Comparison of ENCODE assay signal across 13 cellular contexts in genomic region chr7:158958618-158959017, GRCh38.
DNase-seq lines count a peak whose midpoint lies in the region; ATAC-seq and TF ChIP-seq lines count a peak whose summit lies in the region.
"Had no signal": no experiment of that assay in that cellular context is flagged by ENCODE, and none has a peak within 500 bp of the region (broad histone marks: within the 10 kb centered on the region; RNA-seq: fewer than 3 reads in every experiment).

No MANE protein-coding gene starts in this region.

- no peaks in the 10 kb centered on the region for H3K9me3 ChIP-seq in breast epithelium
- H3K9me3 ChIP-seq: neutrophil had no signal

- H3K9me3 Mint-ChIP-seq in natural killer cell treated with Interleukin-12 subunit alpha and Interleukin-12 subunit beta and Interleukin-15 and Interleukin-18, amount 100 ng/mL, for 72 hours: no peaks in the 10 kb centered on the region

- peak; percentile 47 for DNase-seq in DMS53 (lab: John Stamatoyannopoulos, UW)
- DNase-seq in DMS53 treated with DMSO at 0.1 percent for 48 hours (lab: John Stamatoyannopoulos, UW; ENCODE audit: unreplicated experiment): no peak
- peak; percentile 51 for DNase-seq in NCI-H2227 (lab: John Stamatoyannopoulos, UW; ENCODE audit: unreplicated experiment)
- no peak for DNase-seq in breast epithelium (ENCODE audit: low spot score in 2 of 2)
- no peak for DNase-seq in natural killer cell treated with Interleukin-12 subunit alpha and Interleukin-12 subunit beta and Interleukin-15 and Interleukin-18, amount 100 ng/mL, for 72 hours (ENCODE audit: low spot score)
- DNase-seq in SIG-M5 (lab: John Stamatoyannopoulos, UW): no peak
- DNase-seq in stimulated activated naive CD4-positive, alpha-beta T cell treated with Interleukin-2 at 50 U/mL for 16 hours (lab: John Stamatoyannopoulos, UW): no peak
- DNase-seq: cortex of kidney, foreskin melanocyte, kidney glomerular epithelial cell had no signal

- TF ChIP-seq CTCF in breast epithelium (IDR thresholded peaks at IDR 0.05): no peak

- H3K36me3 Mint-ChIP-seq in natural killer cell treated with Interleukin-12 subunit alpha and Interleukin-12 subunit beta and Interleukin-15 and Interleukin-18, amount 100 ng/mL, for 72 hours: no peaks in the 10 kb centered on the region

- H3K36me3 ChIP-seq in breast epithelium: no peaks in the 10 kb centered on the region
- H3K36me3 ChIP-seq: neutrophil had no signal

- no peaks in the 10 kb centered on the region for H3K27me3 ChIP-seq in breast epithelium

- intact Hi-C loops in breast epithelium (cut with DNase I; ENCODE audit: low total_unique reads): no loop called here

- H3K4me1 Mint-ChIP-seq in natural killer cell treated with Interleukin-12 subunit alpha and Interleukin-12 subunit beta and Interleukin-15 and Interleukin-18, amount 100 ng/mL, for 72 hours (ENCODE audit: low read depth in 2 of 2): peaks cover 7 to 14% of the 10 kb centered on the region in 2 donors

- TF ChIP-seq POLR2A in breast epithelium (IDR thresholded peaks at IDR 0.05): no peak

- H3K27me3 Mint-ChIP-seq in natural killer cell treated with Interleukin-12 subunit alpha and Interleukin-12 subunit beta and Interleukin-15 and Interleukin-18, amount 100 ng/mL, for 72 hours: peaks cover 9 to 15% of the 10 kb centered on the region in 2 donors

- peak overlapping the region; percentile 57 for H3K4me3 Mint-ChIP-seq in natural killer cell treated with Interleukin-12 subunit alpha and Interleukin-12 subunit beta and Interleukin-15 and Interleukin-18, amount 100 ng/mL, for 72 hours

- H3K27ac ChIP-seq in breast epithelium: no peak overlapping the region
- H3K27ac ChIP-seq: 22Rv1, neutrophil had no signal

- peak overlapping the region in 2 of 3 donors; percentile 50 to 63 for H3K4me3 ChIP-seq in breast epithelium

- no peak for ATAC-seq in natural killer cell treated with Interleukin-12 subunit alpha and Interleukin-12 subunit beta and Interleukin-15 and Interleukin-18, amount 100 ng/mL, for 72 hours
- ATAC-seq in HG02678 (IDR thresholded peaks at IDR 0.05; ENCODE audit: unreplicated experiment): no peak

- no peak overlapping the region for H3K27ac Mint-ChIP-seq in natural killer cell treated with Interleukin-12 subunit alpha and Interleukin-12 subunit beta and Interleukin-15 and Interleukin-18, amount 100 ng/mL, for 72 hours

- H3K4me1 ChIP-seq in breast epithelium: no peaks in the 10 kb centered on the region

Comparison
In these comparisons a context has a peak if more than half of its experiments do, and no peak if none do; other contexts are left out.
1. DNase-seq: peak in DMS53 (single experiment) and NCI-H2227 (single experiment); none in DMS53 treated with DMSO at 0.1 percent for 48 hours (single experiment), breast epithelium (0 of 2), natural killer cell treated with Interleukin-12 subunit alpha and Interleukin-12 subunit beta and Interleukin-15 and Interleukin-18, amount 100 ng/mL, for 72 hours (single experiment), SIG-M5 (single experiment) and stimulated activated naive CD4-positive, alpha-beta T cell treated with Interleukin-2 at 50 U/mL for 16 hours (single experiment).